Comparison of ENCODE assay signal across 9 cellular contexts in genomic region chr10:80201592-80202256, GRCh38. TPM values are rescaled to one million over a fixed set of nuclear protein-coding genes. Genes with fewer than 3 reads are reported as not detected.
A peak's percentile ranks its signal among the peaks of the same experiment; 100 is the strongest.
DNase-seq lines count a peak whose midpoint lies in the region; ATAC-seq, FAIRE-seq and TF ChIP-seq lines count a peak whose summit lies in the region.
"Had no signal": no experiment of that assay in that cellular context is flagged by ENCODE, and none has a peak within 500 bp of the region (broad histone marks: within the 10 kb centered on the region; RNA-seq: fewer than 3 reads in every experiment).

No MANE protein-coding gene starts in this region.

- no peaks in the 10 kb centered on the region for H3K27me3 Mint-ChIP-seq in activated CD8-positive, alpha-beta T cell treated with anti-CD3 and anti-CD28 coated beads, Interleukin-2, amount 10 ng/mL, durations not matched to agents 7 days and 5 days (ENCODE audit: low read depth)

- no TSS peak for BruUV-seq in HCT116 (replicated peaks; lab: Mats Ljungman, UMichigan)

- peaks cover 3% of the 10 kb centered on the region; the same call in 1 of the 2 replicates for H4K20me1 ChIP-seq in HCT116 (ENCODE audit: insufficient read depth)

- no peak for FAIRE-seq in GM19239 (lab: Jason Lieb, UNC)

- H3K36me3 ChIP-seq in HCT116 (ENCODE audit: control insufficient read depth in 1 of 2, insufficient read depth in 2 of 2, low read length in 2 of 2) (no peaks in the 10 kb centered on the region), gastroesophageal sphincter (no peaks in the 10 kb centered on the region), psoas muscle (ENCODE audit: insufficient read depth in 1 of 2, low read depth in 1 of 2) (no peaks in the 10 kb centered on the region)

- H3K9me3 ChIP-seq in HCT116 (ENCODE audit: control insufficient read depth in 1 of 2, insufficient read depth in 1 of 2, low read depth in 1 of 2, low read length in 2 of 2) (no peaks in the 10 kb centered on the region), gastroesophageal sphincter (no peaks in the 10 kb centered on the region), psoas muscle (no peaks in the 10 kb centered on the region)

- TF ChIP-seq CTCF in HCT116 (IDR thresholded peaks at IDR 0.05 in 2 of 3, conservative IDR thresholded peaks at IDR 0.05 in 1 of 3; ENCODE audit: borderline replicate concordance in 1 of 3, insufficient read depth in 1 of 3, low read depth in 2 of 3, low read length in 2 of 3) (no peak), gastroesophageal sphincter (IDR thresholded peaks at IDR 0.05) (no peak), psoas muscle (IDR thresholded peaks at IDR 0.05) (no peak)

- no peaks in the 10 kb centered on the region for H3K27me3 ChIP-seq in HCT116 (ENCODE audit: insufficient read depth, low read length)
- H3K27me3 ChIP-seq in gastroesophageal sphincter = no peaks in the 10 kb centered on the region
- no peaks in the 10 kb centered on the region for H3K27me3 ChIP-seq in psoas muscle (ENCODE audit: insufficient read depth in 3 of 3, low read length in 2 of 3)

- no peak for TF ChIP-seq EP300 in gastroesophageal sphincter (IDR thresholded peaks at IDR 0.05)

- ATAC-seq in HCT116 = no peak
- ATAC-seq in activated CD8-positive, alpha-beta T cell treated with anti-CD3 and anti-CD28 coated beads, Interleukin-2, amount 10 ng/mL, durations not matched to agents 7 days and 5 days = no peak
- no peak for ATAC-seq in gastroesophageal sphincter
- peak; percentile 47 to 68 (median 58) for ATAC-seq in psoas muscle
- no peak for ATAC-seq in GM19023 (IDR thresholded peaks at IDR 0.05; ENCODE audit: unreplicated experiment)

- no peak for TF ChIP-seq RAD21 in HCT116 (IDR thresholded peaks at IDR 0.05; ENCODE audit: low read depth)

- no peak for TF ChIP-seq POLR2A in HCT116 (IDR thresholded peaks at IDR 0.05; ENCODE audit: borderline replicate concordance, extremely low read depth, insufficient read depth, insufficient read length)
- TF ChIP-seq POLR2A in gastroesophageal sphincter (IDR thresholded peaks at IDR 0.05) = no peak

- DNase-seq in HCT116 (ENCODE audit: low read depth, low spot score) = no peak
- no peak for DNase-seq in activated CD8-positive, alpha-beta T cell treated with anti-CD3 and anti-CD28 coated beads, Interleukin-2, amount 10 ng/mL, durations not matched to agents 7 days and 5 days
- DNase-seq in psoas muscle = peak; percentile 51 to 84
- no peak for DNase-seq in GM19239 (ENCODE audit: insufficient read length, low spot score)
- no peak for DNase-seq in middle frontal gyrus (ENCODE audit: extremely low spot score, low spot score)
- no peak for DNase-seq in RKO (ENCODE audit: low spot score)
- DNase-seq: NCI-H1694 treated with DMSO at 0.1 percent for 48 hours had no signal

- H3K27ac ChIP-seq in HCT116 (ENCODE audit: low read depth, low read length) (no peak overlapping the region), gastroesophageal sphincter (peak overlapping the region in 3 of 4 donors; percentile 71 to 100 (median 96)), psoas muscle (peak overlapping the region; percentile 99)

- H3K9me2 ChIP-seq in HCT116 (ENCODE audit: insufficient read depth) = no peaks in the 10 kb centered on the region

- H3K4me3 Mint-ChIP-seq in activated CD8-positive, alpha-beta T cell treated with anti-CD3 and anti-CD28 coated beads, Interleukin-2, amount 10 ng/mL, durations not matched to agents 7 days and 5 days = no peak overlapping the region

- peak overlapping the region; percentile 94 for H3K4me2 ChIP-seq in HCT116 (ENCODE audit: low read length)

- RAD21 ChIA-PET in HCT116 (lab: Charles Lee; ENCODE audit: low non-redundant PET in 1 of 2, low total read pairs in 2 of 2, uncharacterized antibody in 2 of 2, unreplicated experiment in 2 of 2) = no interaction called here

- peaks cover 28% of the 10 kb centered on the region for H3K36me3 Mint-ChIP-seq in activated CD8-positive, alpha-beta T cell treated with anti-CD3 and anti-CD28 coated beads, Interleukin-2, amount 10 ng/mL, durations not matched to agents 7 days and 5 days (ENCODE audit: low read depth)

- H3K9ac ChIP-seq in HCT116 (ENCODE audit: low read length) = peak overlapping the region; percentile 87

- intact Hi-C loops in HCT116 (cut with micrococcal nuclease) = no loop called here
- intact Hi-C loops in psoas muscle (cut with DNase I) = loop anchor here (5.0 to 10.0 kb wide), 2 partner anchors 39 to 127 kb away; partner anchors contain the start of gene TMEM254 (in 1 of the 2)

- H3K27ac Mint-ChIP-seq in activated CD8-positive, alpha-beta T cell treated with anti-CD3 and anti-CD28 coated beads, Interleukin-2, amount 10 ng/mL, durations not matched to agents 7 days and 5 days = peak overlapping the region; percentile 27

- CTCF ChIA-PET in HCT116 (lab: Charles Lee) = no interaction called here
- CTCF ChIA-PET in activated CD8-positive, alpha-beta T cell treated with anti-CD3 and anti-CD28 coated beads, Interleukin-2, amount 10 ng/mL, durations not matched to agents 7 days and 5 days (lab: Charles Lee) = interaction anchor here (1.1 to 4.0 kb wide), 5 partner anchors 11 to 57 kb away, joined by 3 to 44 read pairs (median 6); no protein-coding TSS in a partner anchor

- peak overlapping the region in 1 of 2 experiments; percentile 87; a peak in 1 of 4 replicates for H3K4me3 ChIP-seq in HCT116 (replicated peaks in 1 of 2; ENCODE audit: low read depth in 1 of 2, low read length in 2 of 2)
- no peak overlapping the region for H3K4me3 ChIP-seq in gastroesophageal sphincter
- peak overlapping the region; percentile 96 for H3K4me3 ChIP-seq in psoas muscle

- POLR2A ChIA-PET in HCT116 (lab: Charles Lee) = no interaction called here
- POLR2A ChIA-PET in activated CD8-positive, alpha-beta T cell treated with anti-CD3 and anti-CD28 coated beads, Interleukin-2, amount 10 ng/mL, durations not matched to agents 7 days and 5 days (lab: Charles Lee) = interaction anchor here (1.1 to 5.7 kb wide), 2 partner anchors 15 to 123 kb away, joined by 3 to 80 read pairs; no protein-coding TSS in a partner anchor

- no peaks in the 10 kb centered on the region for H3K9me3 Mint-ChIP-seq in activated CD8-positive, alpha-beta T cell treated with anti-CD3 and anti-CD28 coated beads, Interleukin-2, amount 10 ng/mL, durations not matched to agents 7 days and 5 days (ENCODE audit: insufficient read depth)

- 73 to 78% methylated on average over 7 to 9 of the region's 10 CpGs for WGBS in gastroesophageal sphincter (ENCODE audit: low coverage in 1 of 2), 2 donors
- 40 to 46% (median 42%) methylated on average over 10 of the region's 10 CpGs for WGBS in psoas muscle, 3 donors

- H3K79me2 ChIP-seq in HCT116 (ENCODE audit: insufficient read depth, low read length) = peaks cover 98% of the 10 kb centered on the region

- peaks cover 82% of the 10 kb centered on the region for H3K4me1 Mint-ChIP-seq in activated CD8-positive, alpha-beta T cell treated with anti-CD3 and anti-CD28 coated beads, Interleukin-2, amount 10 ng/mL, durations not matched to agents 7 days and 5 days (ENCODE audit: low read depth)

- no peak overlapping the region for H2AFZ ChIP-seq in HCT116 (ENCODE audit: low read depth, low read length, poor library complexity, severe bottlenecking)

- H3K4me1 ChIP-seq in HCT116 (ENCODE audit: control insufficient read depth in 1 of 2, insufficient read depth in 2 of 2, low read length in 2 of 2) = peaks cover 69 to 89% of the 10 kb centered on the region in 2 experiments
- peaks cover 10 to 91% (median 60%) of the 10 kb centered on the region in 3 donors for H3K4me1 ChIP-seq in gastroesophageal sphincter
- H3K4me1 ChIP-seq in psoas muscle = peaks cover 77% of the 10 kb centered on the region

TF ChIP-seq in HCT116, 20 proteins besides CTCF, POLR2A, EP300 and RAD21 (continues in another document):
- no peak for TF ChIP-seq REST (IDR thresholded peaks at IDR 0.05; ENCODE audit: low read depth)
- no peak for TF ChIP-seq EZH2phosphoT487 (IDR thresholded peaks at IDR 0.05; ENCODE audit: borderline replicate concordance)
- no peak for TF ChIP-seq CBX3 (IDR thresholded peaks at IDR 0.05; ENCODE audit: low read depth)
- no peak for TF ChIP-seq TCF7L2 (IDR thresholded peaks at IDR 0.05; ENCODE audit: borderline replicate concordance, extremely low read depth, insufficient read depth, insufficient read length)
- TF ChIP-seq SRF (IDR thresholded peaks at IDR 0.05; ENCODE audit: low read depth) = no peak
- TF ChIP-seq SP1 (IDR thresholded peaks at IDR 0.05; ENCODE audit: low read depth) = no peak
- TF ChIP-seq YY1 (IDR thresholded peaks at IDR 0.05; ENCODE audit: extremely low read depth, insufficient replicate concordance, low read depth, low read length) = no peak
- no peak for TF ChIP-seq MAX (IDR thresholded peaks at IDR 0.05)

RNA-seq across cellular contexts. Expression of gene ANXA11, which starts 3.6 kb away (rescaled TPM):
- 181 TPM for total RNA-seq in HCT116 (2021; ENCODE audit: unreplicated experiment)
- polyA plus RNA-seq in HCT116 (2012) = 242 and 336 TPM in 2 replicates
- total RNA-seq in activated CD8-positive, alpha-beta T cell treated with anti-CD3 and anti-CD28 coated beads, Interleukin-2, amount 10 ng/mL, durations not matched to agents 7 days and 5 days = 100 to 1,000 TPM; 249 to 277 TPM
- 100 to 1,000 TPM; 117 to 225 (median 162) TPM for total RNA-seq in gastroesophageal sphincter
- total RNA-seq in psoas muscle = 100 to 1,000 TPM; 120 to 389 (median 273) TPM
- 100 to 1,000 TPM; 112 to 164 (median 132) TPM for polyA plus RNA-seq in psoas muscle

Comparison
In these comparisons a context has a peak if more than half of its experiments do, and no peak if none do; other contexts are left out.
1. ATAC-seq: peak in psoas muscle (4 of 4); none in HCT116 (single experiment), activated CD8-positive, alpha-beta T cell treated with anti-CD3 and anti-CD28 coated beads, Interleukin-2, amount 10 ng/mL, durations not matched to agents 7 days and 5 days (single experiment), gastroesophageal sphincter (single experiment) and GM19023 (single experiment).
2. DNase-seq: peak in psoas muscle (2 of 2); none in HCT116 (single experiment), activated CD8-positive, alpha-beta T cell treated with anti-CD3 and anti-CD28 coated beads, Interleukin-2, amount 10 ng/mL, durations not matched to agents 7 days and 5 days (single experiment), GM19239 (single experiment), middle frontal gyrus (single experiment) and RKO (single experiment).